ENCODE assay signal across 7 cellular contexts in genomic region chr10:33333260-33334169, GRCh38.
DNase-seq lines count a peak whose midpoint lies in the region; ATAC-seq and TF ChIP-seq lines count a peak whose summit lies in the region.

No MANE protein-coding gene starts in this region.

- H3K4me3 ChIP-seq in MM.1S (ENCODE audit: low read length): peak overlapping the region; percentile 76

- H3K4me1 Mint-ChIP-seq in activated naive CD8-positive, alpha-beta T cell (ENCODE audit: low read depth): peaks cover 24% of the 10 kb centered on the region

- H3K27ac Mint-ChIP-seq in activated naive CD8-positive, alpha-beta T cell: peak overlapping the region; percentile 69

- no peak overlapping the region for H3K27ac ChIP-seq in MM.1S (ENCODE audit: low read length)

- DNase-seq in GM13977 (ENCODE audit: low spot score): peak; percentile 47
- no peak for DNase-seq in MM.1S
- DNase-seq in iris pigment epithelial cell (ENCODE audit: low read depth): peak; percentile 53
- DNase-seq in stimulated activated naive CD4-positive, alpha-beta T cell treated with Interleukin-2 at 50 U/mL for 16 hours (lab: John Stamatoyannopoulos, UW): peak; percentile 11

- ATAC-seq in GM21447 (IDR thresholded peaks at IDR 0.05; ENCODE audit: unreplicated experiment) (no peak), GM21367 (IDR thresholded peaks at IDR 0.05; ENCODE audit: unreplicated experiment) (no peak)

- TF ChIP-seq CTCF in GM13977 (IDR thresholded peaks at IDR 0.05; ENCODE audit: extremely low read depth, insufficient read depth, missing control alignments): no peak
- TF ChIP-seq CTCF in MM.1S (IDR thresholded peaks at IDR 0.05; ENCODE audit: low read length): no peak

- H3K4me3 Mint-ChIP-seq in activated naive CD8-positive, alpha-beta T cell: peak overlapping the region; percentile 87

- no peaks in the 10 kb centered on the region for H3K9me2 ChIP-seq in MM.1S (replicated peaks; ENCODE audit: insufficient read depth, low read length)

- H4K20me1 ChIP-seq in MM.1S (ENCODE audit: insufficient read depth, low read length): no peaks in the 10 kb centered on the region

- H3K36me3 ChIP-seq in MM.1S (replicated peaks; ENCODE audit: insufficient read depth, low read length): no peaks in the 10 kb centered on the region

- peak overlapping the region; percentile 39; the same call in 1 of the 2 replicates for H3K9ac ChIP-seq in MM.1S (ENCODE audit: low read length)

- no peaks in the 10 kb centered on the region for H3K79me2 ChIP-seq in MM.1S (ENCODE audit: low read length)

- no peaks in the 10 kb centered on the region for H3K36me3 Mint-ChIP-seq in activated naive CD8-positive, alpha-beta T cell

- H3K9me3 ChIP-seq in MM.1S (replicated peaks; ENCODE audit: insufficient read depth, low read length): no peaks in the 10 kb centered on the region

- H3K4me2 ChIP-seq in MM.1S (ENCODE audit: low read depth, low read length): peak overlapping the region; percentile 97

- no peaks in the 10 kb centered on the region for H3K9me3 Mint-ChIP-seq in activated naive CD8-positive, alpha-beta T cell (ENCODE audit: low read depth)

- peaks cover 39% of the 10 kb centered on the region for H3K27me3 Mint-ChIP-seq in activated naive CD8-positive, alpha-beta T cell

- no peaks in the 10 kb centered on the region for H3K4me1 ChIP-seq in MM.1S (ENCODE audit: low read length)

- peaks cover 12% of the 10 kb centered on the region for H3K27me3 ChIP-seq in MM.1S (replicated peaks; ENCODE audit: insufficient read depth, low read length)

- no peaks in the 10 kb centered on the region for H3F3A ChIP-seq in MM.1S (ENCODE audit: insufficient read depth, low read length)

- peak overlapping the region; percentile 81 for H2AFZ ChIP-seq in MM.1S (ENCODE audit: low read length)

- in situ Hi-C loops in GM13977 (cut with MboI; ENCODE audit: low pct_unique_long_range_greater_than_20kb, low sequenced_read_pairs, unreplicated experiment): loop anchor here (10.0 kb wide), 1 partner anchor 1301 kb away; no protein-coding TSS in a partner anchor
